5 cellular contexts compared by ENCODE assay signal in the genomic region with DNA sequence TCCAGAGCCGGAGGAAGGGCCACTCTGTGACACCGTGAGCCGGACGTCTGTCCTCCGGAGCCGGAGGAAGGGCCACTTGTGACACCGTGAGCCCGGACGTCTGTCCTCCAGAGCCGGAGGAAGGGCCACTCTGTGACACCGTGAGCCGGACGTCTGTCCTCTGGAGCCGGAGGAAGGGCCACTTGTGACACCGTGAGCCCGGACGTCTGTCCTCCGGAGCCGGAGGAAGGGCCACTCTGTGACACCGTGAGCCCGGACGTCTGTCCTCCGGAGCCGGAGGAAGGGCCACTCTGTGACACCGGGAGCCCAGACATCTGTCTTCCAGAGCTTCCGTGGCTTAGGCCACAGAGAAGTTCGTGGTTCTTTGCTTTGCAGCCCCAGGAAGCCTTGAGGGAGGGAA. TPM values are rescaled to one million over a fixed set of nuclear protein-coding genes. Genes with fewer than 3 reads are reported as not detected.
"Had no signal": no experiment of that assay in that cellular context is flagged by ENCODE, and none has a peak within 500 bp of the region (broad histone marks: within the 10 kb centered on the region; RNA-seq: fewer than 3 reads in every experiment).

No MANE protein-coding gene starts in this region.

RNA-seq across cellular contexts. Expression of gene GLT1D1, which starts 6.6 kb away (rescaled TPM):
- total RNA-seq: dermis microvascular lymphatic vessel endothelial cell, glomerular endothelial cell, mammary epithelial cell, myocyte had no signal
- polyA plus RNA-seq: keratinocyte, mammary epithelial cell had no signal
